In the genomic region with DNA sequence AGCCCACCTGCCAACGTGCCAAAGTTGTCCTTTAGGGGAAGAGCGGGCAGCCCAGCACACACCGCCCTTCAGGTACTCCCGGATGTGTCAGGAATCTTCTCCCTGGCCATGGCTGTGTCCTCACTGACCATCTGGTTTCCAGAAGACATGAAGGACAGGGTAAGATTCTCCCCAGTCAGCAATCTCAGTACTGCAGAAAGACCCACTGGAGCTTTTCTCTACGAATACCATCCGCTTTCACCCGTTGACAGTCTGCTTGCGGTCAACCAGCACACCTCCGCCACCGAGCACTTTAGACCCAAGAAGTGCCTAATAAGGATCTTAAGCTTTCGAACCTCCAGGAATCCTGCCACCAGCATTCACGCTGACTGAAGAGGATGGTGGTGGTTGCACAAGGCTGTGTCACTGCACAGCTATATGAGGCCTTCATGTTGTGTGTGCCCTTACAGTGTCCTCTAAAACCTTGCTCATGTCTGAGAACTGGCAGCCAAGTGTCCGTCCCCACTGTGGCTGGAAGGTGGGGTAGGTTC, we compare ENCODE assay signal across 24 cellular contexts. TPM values are rescaled to one million over a fixed set of nuclear protein-coding genes. Genes with fewer than 3 reads are reported as not detected.
DNase-seq lines count a peak whose midpoint lies in the region; ATAC-seq, FAIRE-seq and TF ChIP-seq lines count a peak whose summit lies in the region.
"Had no signal": no experiment of that assay in that cellular context is flagged by ENCODE, and none has a peak within 500 bp of the region (broad histone marks: within the 10 kb centered on the region; RNA-seq: fewer than 3 reads in every experiment).

No MANE protein-coding gene starts in this region.

- TF ChIP-seq POLR2A in A549 (IDR thresholded peaks at IDR 0.05; ENCODE audit: low read length) = no peak
- TF ChIP-seq POLR2A in GM12891 (IDR thresholded peaks at IDR 0.05; ENCODE audit: low read depth, low read length) = no peak; the same call in 1 of the 2 replicates
- peak; percentile 56 for TF ChIP-seq POLR2A in K562 (conservative IDR thresholded peaks at IDR 0.05)

- H3K36me3 Mint-ChIP-seq in CD4-positive, alpha-beta memory T cell = peaks cover 18 to 33% of the 10 kb centered on the region in 2 donors

- no peak for FAIRE-seq in A549 (lab: Jason Lieb, UNC)
- no peak for FAIRE-seq in GM12891 (lab: Jason Lieb, UNC)
- FAIRE-seq in K562 (lab: Jason Lieb, UNC) = no peak

- H3K4me3 ChIP-seq in A549 (no peak overlapping the region), K562 (no peak overlapping the region), parathyroid adenoma (ENCODE audit: low read depth, low read length) (no peak overlapping the region), left ventricle myocardium inferior (no peak overlapping the region)
- no peak overlapping the region for H3K4me3 ChIP-seq in CD4-positive, alpha-beta memory T cell (ENCODE audit: low read length in 2 of 2)
- H3K4me3 ChIP-seq: GM23248 had no signal

- H3K4me1 ChIP-seq in A549 (no peaks in the 10 kb centered on the region), K562 (replicated peaks in 1 of 2; ENCODE audit: control insufficient read depth in 2 of 2, insufficient read depth in 2 of 2, low read length in 2 of 2) (no peaks in the 10 kb centered on the region; a peak in 1 of 5 replicates), parathyroid adenoma (peaks cover 18% of the 10 kb centered on the region), left ventricle myocardium inferior (peaks cover 7% of the 10 kb centered on the region)
- H3K4me1 ChIP-seq in CD4-positive, alpha-beta memory T cell (ENCODE audit: insufficient read depth, low read length) = peaks cover 8% of the 10 kb centered on the region

- no TSS peak for BruUV-seq in K562 (replicated peaks; lab: Mats Ljungman, UMichigan)

- intact Hi-C loops in K562 (cut with micrococcal nuclease) (loop anchor here (5.0 kb wide), 1 partner anchor 40 kb away; the partner anchor contains the start of gene ITM2C), left ventricle myocardium inferior (cut with micrococcal nuclease) (no loop called here)
- intact Hi-C loops in CD4-positive, alpha-beta memory T cell (cut with micrococcal nuclease) = loop anchor here (5.0 kb wide), 1 partner anchor 630 kb away; no protein-coding TSS in a partner anchor

- H3K9me1 ChIP-seq in K562 (ENCODE audit: control insufficient read depth, insufficient read depth, low read length) = no peaks in the 10 kb centered on the region

- no peaks in the 10 kb centered on the region for H3K9me3 Mint-ChIP-seq in CD4-positive, alpha-beta memory T cell
- H3K9me3 Mint-ChIP-seq: CD14-positive monocyte, IgD-negative memory B cell had no signal

- no peak overlapping the region for H3K4me3 Mint-ChIP-seq in CD4-positive, alpha-beta memory T cell
- H3K4me3 Mint-ChIP-seq: CD14-positive monocyte, IgD-negative memory B cell had no signal

- no peaks in the 10 kb centered on the region for H4K20me1 ChIP-seq in K562 (replicated peaks; ENCODE audit: control insufficient read depth, insufficient read depth, low read length)

- H3K9ac ChIP-seq in K562 (ENCODE audit: insufficient read depth in 1 of 2, low read depth in 2 of 2, low read length in 2 of 2) (no peak overlapping the region), parathyroid adenoma (no peak overlapping the region)
- H3K9ac ChIP-seq: GM23248 had no signal

- no peak for TF ChIP-seq EP300 in A549 (IDR thresholded peaks at IDR 0.05)
- no peak for TF ChIP-seq EP300 in K562 (IDR thresholded peaks at IDR 0.05; ENCODE audit: low read length)

- TF ChIP-seq RAD21 in A549 (conservative IDR thresholded peaks at IDR 0.05 in 1 of 2, IDR thresholded peaks at IDR 0.05 in 1 of 2) (no peak), K562 (CRISPR knock-in tag; conservative IDR thresholded peaks at IDR 0.05 in 1 of 2, IDR thresholded peaks at IDR 0.05 in 1 of 2) (no peak)

- H3K4me2 ChIP-seq in A549 (no peak overlapping the region), K562 (ENCODE audit: insufficient read depth, low read length) (no peak overlapping the region), parathyroid adenoma (ENCODE audit: low read length) (no peak overlapping the region)

- H3K36me3 ChIP-seq in K562 (ENCODE audit: control insufficient read depth, insufficient read depth, low read length) (peaks cover 32% of the 10 kb centered on the region; the same call in 2 of the 3 replicates), parathyroid adenoma (ENCODE audit: control insufficient read depth, insufficient read depth, low read length) (no peaks in the 10 kb centered on the region), left ventricle myocardium inferior (peaks cover 31% of the 10 kb centered on the region)
- H3K36me3 ChIP-seq in CD4-positive, alpha-beta memory T cell (ENCODE audit: insufficient read depth, low read length) = peaks cover 21% of the 10 kb centered on the region

- peaks cover 2 to 13% (median 7%) of the 10 kb centered on the region in 4 donors for H3K4me1 Mint-ChIP-seq in CD4-positive, alpha-beta memory T cell

- peak overlapping the region in 1 of 7 donors; percentile 33 for H3K27ac Mint-ChIP-seq in CD4-positive, alpha-beta memory T cell

- H3K27ac ChIP-seq in A549 = no peak overlapping the region
- H3K27ac ChIP-seq in K562 (ENCODE audit: extremely low read depth, low read depth, low read length) = no peak overlapping the region
- peak overlapping the region; percentile 94 for H3K27ac ChIP-seq in parathyroid adenoma
- no peak overlapping the region for H3K27ac ChIP-seq in left ventricle myocardium inferior (replicated peaks)
- H3K27ac ChIP-seq in CD4-positive, alpha-beta memory T cell (ENCODE audit: low read depth, low read length) = no peak overlapping the region
- H3K27ac ChIP-seq: GM23248, HL-60 had no signal

- no peaks in the 10 kb centered on the region for H3K79me2 ChIP-seq in K562 (ENCODE audit: control insufficient read depth, insufficient read depth, low read length)
- H3K79me2 ChIP-seq in parathyroid adenoma = no peaks in the 10 kb centered on the region

- H3K9me3 ChIP-seq in A549 = no peaks in the 10 kb centered on the region
- H3K9me3 ChIP-seq in K562 (replicated peaks; ENCODE audit: control insufficient read depth, insufficient read depth, low read depth, low read length) = no peaks in the 10 kb centered on the region
- H3K9me3 ChIP-seq in parathyroid adenoma (ENCODE audit: control insufficient read depth, low read length) = no peaks in the 10 kb centered on the region
- no peaks in the 10 kb centered on the region for H3K9me3 ChIP-seq in left ventricle myocardium inferior (replicated peaks)
- no peaks in the 10 kb centered on the region for H3K9me3 ChIP-seq in CD4-positive, alpha-beta memory T cell (ENCODE audit: control insufficient read depth in 1 of 2, low read length in 2 of 2)

- H3K27me3 Mint-ChIP-seq in CD4-positive, alpha-beta memory T cell = peaks cover 11 to 13% of the 10 kb centered on the region in 2 donors

- H2AFZ ChIP-seq in K562 (ENCODE audit: low read depth, low read length) (no peak overlapping the region), parathyroid adenoma (peak overlapping the region; percentile 62)
- H2AFZ ChIP-seq: GM23248 had no signal

- POLR2A ChIA-PET in A549 (lab: Yijun Ruan, JAX) = no interaction called here
- POLR2A ChIA-PET in K562 (lab: Yijun Ruan, JAX) = interaction anchor here (0.6 to 1.1 kb wide), 4 partner anchors 15 to 165 kb away, joined by 3 to 5 read pairs (median 3); no protein-coding TSS in a partner anchor
- POLR2A ChIA-PET in CD4-positive, alpha-beta memory T cell (lab: Charles Lee; ENCODE audit: partially characterized antibody) = no interaction called here

- DNase-seq in A549 (ENCODE audit: low read depth in 1 of 2, low spot score in 1 of 2) (no peak), GM12891 (ENCODE audit: insufficient read length, low spot score) (no peak), K562 (ENCODE audit: extremely low read depth in 1 of 4, low spot score in 3 of 4) (no peak), left ventricle myocardium inferior (no peak)
- DNase-seq in CD4-positive, alpha-beta memory T cell = no peak
- DNase-seq: ACHN, DND-41, GM23248, Kasumi-1, NCI-H1105, NCI-H2081 treated with DMSO at 0.1 percent for 48 hours, NCI-H226, NCI-H524, NCI-H82, PC-3, RPMI8226, SIG-M5 had no signal

- CTCF ChIA-PET in A549 (lab: Yijun Ruan, JAX) (interaction anchor here (0.8 to 9.1 kb wide), 7 partner anchors 8 to 231 kb away, joined by 3 to 116 read pairs (median 28); no protein-coding TSS in a partner anchor), K562 (lab: Yijun Ruan, JAX; ENCODE audit: low intra/inter-chr PET ratio) (no interaction called here)
- CTCF ChIA-PET in CD4-positive, alpha-beta memory T cell (lab: Charles Lee; ENCODE audit: partially characterized antibody) = interaction anchor here (1.1 to 6.2 kb wide), 7 partner anchors 8 to 630 kb away, joined by 3 to 80 read pairs (median 18); no protein-coding TSS in a partner anchor

- H3K27me3 ChIP-seq in K562 (ENCODE audit: control insufficient read depth in 2 of 2, insufficient read depth in 2 of 2, low read length in 2 of 2) (peaks cover 0 to 4% of the 10 kb centered on the region in 2 experiments; a peak in 1 of 5 replicates), parathyroid adenoma (ENCODE audit: control insufficient read depth, insufficient read depth, low read length) (no peaks in the 10 kb centered on the region), left ventricle myocardium inferior (ENCODE audit: low read depth) (peaks cover 22% of the 10 kb centered on the region)
- H3K27me3 ChIP-seq in CD4-positive, alpha-beta memory T cell (ENCODE audit: insufficient read depth, low read length) = no peaks in the 10 kb centered on the region

- TF ChIP-seq CTCF in A549 (IDR thresholded peaks at IDR 0.05) (no peak), K562 (IDR thresholded peaks at IDR 0.05 in 2 of 3, conservative IDR thresholded peaks at IDR 0.05 in 1 of 3; ENCODE audit: insufficient read depth in 2 of 3, low read depth in 1 of 3, low read length in 3 of 3) (no peak), parathyroid adenoma (IDR thresholded peaks at IDR 0.05) (no peak), left ventricle myocardium inferior (IDR thresholded peaks at IDR 0.05; ENCODE audit: borderline replicate concordance) (no peak)

- in situ Hi-C loops in K562 (cut with MboI) = loop anchor here (10.0 to 25.0 kb wide), 2 partner anchors 163 to 810 kb away; no protein-coding TSS in a partner anchor

- no peak for ATAC-seq in A549
- ATAC-seq in K562 = peak; percentile 23
- ATAC-seq in GM21367 (IDR thresholded peaks at IDR 0.05; ENCODE audit: unreplicated experiment) = no peak
- ATAC-seq: HCT116, PC-3, SK-N-SH treated with all-trans-retinoic acid at 6 μM for 48 hours had no signal

- 95% methylated on average over 11 of the region's 13 CpGs for WGBS in A549 (ENCODE audit: missing lambda C conversion rate)
- WGBS in K562 (ENCODE audit: insufficient coverage, low coverage, missing lambda C conversion rate) = 92% methylated on average over 12 of the region's 13 CpGs

RNA-seq across cellular contexts. Expression of gene ITM2C, which starts 42.7 kb away (rescaled TPM):
- polyA plus RNA-seq in A549 (2011; rRNA removed) (88.1 and 123 TPM in 2 replicates), A549 (2017; fragmentation: RNase III; extraction: RNeasy Plus Mini Kit Qiagen cat#74134 plus additional on column Dnase treatment) (63.3 to 105 TPM (median 84.0 TPM) in 3 replicates), K562 (2011; rRNA removed) (58.8 and 64.7 TPM in 2 replicates), K562 (2014; fragmentation: Illumina TruSeq; extraction: Trizol) (37.5 and 38.3 TPM in 2 replicates), K562 (2014; fragmentation: Nextera tagmentation; extraction: Ambion mirVana) (1 to 10 TPM in 1 of 2 experiments, under 1 TPM in 1; 0.49 to 1.4 TPM), K562 (2014; rRNA removed) (27.1 and 37.1 TPM in 2 replicates)
- polyA plus RNA-seq in A549 (2012; cell fraction: cytosol; rRNA removed) = 86.8 and 109 TPM in 2 replicates
- polyA plus RNA-seq in A549 (2012; cell fraction: nucleus; rRNA removed) = 138 and 145 TPM in 2 replicates
- polyA minus RNA-seq in A549 (2011; rRNA and poly(A)+ RNA removed) = 120 and 150 TPM in 2 replicates
- 117 TPM for polyA plus RNA-seq in GM12891 (2012; ENCODE audit: low read depth, missing spikeins)
- 15.7 and 63.4 TPM in 2 replicates for total RNA-seq in K562 (2011; cell fraction: chromatin; rRNA removed; ENCODE audit: low replicate concordance)
- total RNA-seq in K562 (2011; cell fraction: nucleolus; rRNA removed) = 70.9 and 81.4 TPM in 2 replicates
- total RNA-seq in K562 (2011; cell fraction: nucleoplasm; rRNA removed) = 54.6 and 63.5 TPM in 2 replicates
- total RNA-seq in K562 (2014; rRNA removed) (21.5 and 30.9 TPM in 2 replicates), K562 (2014; rRNA removed; fragmentation: Illumina TruSeq; extraction: Trizol) (14.3 and 15.4 TPM in 2 replicates), K562 (2015; rRNA removed; fragmentation: Illumina TruSeq; extraction: Trizol) (19.7 and 20.8 TPM in 2 replicates), K562 (2021) (24.1 and 26.0 TPM in 2 replicates), left ventricle myocardium inferior (25.5 TPM)
- 72.2 and 89.1 TPM in 2 replicates for polyA plus RNA-seq in K562 (2011; cell fraction: cytosol; rRNA removed)
- 23.0 and 26.2 TPM in 2 replicates for polyA plus RNA-seq in K562 (2011; cell fraction: nucleus; rRNA removed)
- polyA plus RNA-seq in K562 (2012) = 40.7 and 50.5 TPM in 2 replicates
- 42.9 and 62.5 TPM in 2 replicates for polyA minus RNA-seq in K562 (2011; rRNA and poly(A)+ RNA removed)
- 29.0 and 39.4 TPM in 2 replicates for polyA minus RNA-seq in K562 (2011; cell fraction: cytosol; rRNA and poly(A)+ RNA removed)
- polyA minus RNA-seq in K562 (2011; cell fraction: nucleus; rRNA and poly(A)+ RNA removed) = 3.5 and 4.2 TPM in 2 replicates
- 10 to 100 TPM; 24.1 to 24.3 TPM for total RNA-seq in CD4-positive, alpha-beta memory T cell
- polyA plus RNA-seq in CD4-positive, alpha-beta memory T cell = 10 to 100 TPM; 32.5 to 40.8 TPM

Comparison
In these comparisons a context has a peak if more than half of its experiments do, and no peak if none do; other contexts are left out.
1. Of the 35 proteins assayed by ChIP-seq in both K562 and A549: peak only in K562: POLR2A; only in A549: MAFK; in both: none; in neither: 33.